Comparison of ENCODE assay signal across 1 cellular context in the genomic region with DNA sequence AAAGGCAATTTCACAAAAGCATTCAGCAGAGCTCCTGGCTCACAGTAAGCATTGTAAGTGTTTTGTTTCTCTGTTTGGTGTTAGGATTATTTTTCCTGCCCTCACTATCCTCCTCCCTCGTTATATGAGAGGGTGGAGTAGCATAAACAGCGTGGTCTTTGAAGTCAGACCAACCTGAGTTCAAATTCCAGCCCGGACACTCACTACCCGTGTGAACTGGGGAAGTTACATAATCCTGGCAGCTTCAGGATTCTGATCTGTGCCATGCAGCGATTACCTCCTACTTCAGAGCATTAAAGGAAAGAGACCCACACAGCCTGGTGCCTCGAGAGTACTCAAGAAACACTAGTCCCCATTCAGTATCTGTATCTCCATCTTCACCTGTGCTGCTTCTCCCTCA.
TF ChIP-seq lines count a peak whose summit lies in the region.

No MANE protein-coding gene starts in this region.

TF ChIP-seq in HepG2, 621 proteins besides CTCF, POLR2A, EP300 and RAD21 (continued from another document and continues in another):
- peak; percentile 94 for TF ChIP-seq TEF (CRISPR knock-in tag; IDR thresholded peaks at IDR 0.05)
- TF ChIP-seq SALL2 (CRISPR knock-in tag; IDR thresholded peaks at IDR 0.05): no peak
- TF ChIP-seq, protein P1, sequence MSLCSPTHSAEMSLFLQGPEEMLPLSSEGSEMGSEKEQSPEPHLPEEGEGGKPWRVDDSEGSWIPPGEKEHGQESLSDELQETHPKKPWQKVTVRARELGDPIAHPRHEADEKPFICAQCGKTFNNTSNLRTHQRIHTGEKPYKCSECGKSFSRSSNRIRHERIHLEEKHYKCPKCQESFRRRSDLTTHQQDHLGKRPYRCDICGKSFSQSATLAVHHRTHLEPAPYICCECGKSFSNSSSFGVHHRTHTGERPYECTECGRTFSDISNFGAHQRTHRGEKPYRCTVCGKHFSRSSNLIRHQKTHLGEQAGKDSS (CRISPR knock-in tag; IDR thresholded peaks at IDR 0.05; ENCODE audit: borderline replicate concordance, low read depth): no peak
- no peak for TF ChIP-seq ZNF749 (CRISPR knock-in tag; IDR thresholded peaks at IDR 0.05; ENCODE audit: borderline replicate concordance)
- no peak for TF ChIP-seq GATA4 (IDR thresholded peaks at IDR 0.05; ENCODE audit: borderline replicate concordance, low read depth)
- TF ChIP-seq ZNF33A (CRISPR knock-in tag; IDR thresholded peaks at IDR 0.05; ENCODE audit: borderline replicate concordance): no peak
- TF ChIP-seq ZSCAN30 (CRISPR knock-in tag; IDR thresholded peaks at IDR 0.05): no peak
- TF ChIP-seq TFDP2 (CRISPR knock-in tag; IDR thresholded peaks at IDR 0.05): no peak
- no peak; the same call in 1 of the 2 replicates for TF ChIP-seq ZNF710 (CRISPR knock-in tag; IDR thresholded peaks at IDR 0.05; ENCODE audit: borderline replicate concordance)
- no peak for TF ChIP-seq ATF6 (CRISPR knock-in tag; conservative IDR thresholded peaks at IDR 0.05)
- TF ChIP-seq FOXC1 (CRISPR knock-in tag; IDR thresholded peaks at IDR 0.05; ENCODE audit: borderline replicate concordance): no peak
- no peak for TF ChIP-seq NR3C1 (CRISPR knock-in tag; IDR thresholded peaks at IDR 0.05)
- TF ChIP-seq ZNF605 (CRISPR knock-in tag; IDR thresholded peaks at IDR 0.05): no peak
- TF ChIP-seq ZNF24 (IDR thresholded peaks at IDR 0.05): no peak
- TF ChIP-seq ZNF292 (CRISPR knock-in tag; IDR thresholded peaks at IDR 0.05; ENCODE audit: borderline replicate concordance, low read depth): peak; percentile 75; the same call in 1 of the 2 replicates
- no peak for TF ChIP-seq ZC3H4 (CRISPR knock-in tag; IDR thresholded peaks at IDR 0.05; ENCODE audit: borderline replicate concordance)
- TF ChIP-seq MBD4 (IDR thresholded peaks at IDR 0.05; ENCODE audit: borderline replicate concordance, low read length): no peak
- no peak for TF ChIP-seq POLR2AphosphoS2 (IDR thresholded peaks at IDR 0.05; ENCODE audit: low read depth, low read length)
- TF ChIP-seq ZMYM4 (CRISPR knock-in tag; IDR thresholded peaks at IDR 0.05): peak; percentile 66
- TF ChIP-seq ISL2 (CRISPR knock-in tag; IDR thresholded peaks at IDR 0.05): peak; percentile 58; the same call in 1 of the 2 replicates
- no peak for TF ChIP-seq LCORL (IDR thresholded peaks at IDR 0.05)
- TF ChIP-seq LCORL (CRISPR knock-in tag; IDR thresholded peaks at IDR 0.05): no peak
- no peak for TF ChIP-seq DNMT3B (CRISPR knock-in tag; conservative IDR thresholded peaks at IDR 0.05)
- no peak for TF ChIP-seq AHR (CRISPR knock-in tag; IDR thresholded peaks at IDR 0.05)
- TF ChIP-seq HNF4G (IDR thresholded peaks at IDR 0.05; ENCODE audit: borderline replicate concordance, low read depth, low read length): peak; percentile 84
- TF ChIP-seq HNF4G (CRISPR knock-in tag; IDR thresholded peaks at IDR 0.05; ENCODE audit: borderline replicate concordance, low read depth): peak; percentile 85; the same call in 1 of the 2 replicates
- no peak for TF ChIP-seq ATF7-NPFF (CRISPR knock-in tag; IDR thresholded peaks at IDR 0.05; ENCODE audit: low read depth)
- peak; percentile 66; the same call in 1 of the 2 replicates for TF ChIP-seq THRA (CRISPR knock-in tag; IDR thresholded peaks at IDR 0.05; ENCODE audit: borderline replicate concordance)
- TF ChIP-seq, protein P2, sequence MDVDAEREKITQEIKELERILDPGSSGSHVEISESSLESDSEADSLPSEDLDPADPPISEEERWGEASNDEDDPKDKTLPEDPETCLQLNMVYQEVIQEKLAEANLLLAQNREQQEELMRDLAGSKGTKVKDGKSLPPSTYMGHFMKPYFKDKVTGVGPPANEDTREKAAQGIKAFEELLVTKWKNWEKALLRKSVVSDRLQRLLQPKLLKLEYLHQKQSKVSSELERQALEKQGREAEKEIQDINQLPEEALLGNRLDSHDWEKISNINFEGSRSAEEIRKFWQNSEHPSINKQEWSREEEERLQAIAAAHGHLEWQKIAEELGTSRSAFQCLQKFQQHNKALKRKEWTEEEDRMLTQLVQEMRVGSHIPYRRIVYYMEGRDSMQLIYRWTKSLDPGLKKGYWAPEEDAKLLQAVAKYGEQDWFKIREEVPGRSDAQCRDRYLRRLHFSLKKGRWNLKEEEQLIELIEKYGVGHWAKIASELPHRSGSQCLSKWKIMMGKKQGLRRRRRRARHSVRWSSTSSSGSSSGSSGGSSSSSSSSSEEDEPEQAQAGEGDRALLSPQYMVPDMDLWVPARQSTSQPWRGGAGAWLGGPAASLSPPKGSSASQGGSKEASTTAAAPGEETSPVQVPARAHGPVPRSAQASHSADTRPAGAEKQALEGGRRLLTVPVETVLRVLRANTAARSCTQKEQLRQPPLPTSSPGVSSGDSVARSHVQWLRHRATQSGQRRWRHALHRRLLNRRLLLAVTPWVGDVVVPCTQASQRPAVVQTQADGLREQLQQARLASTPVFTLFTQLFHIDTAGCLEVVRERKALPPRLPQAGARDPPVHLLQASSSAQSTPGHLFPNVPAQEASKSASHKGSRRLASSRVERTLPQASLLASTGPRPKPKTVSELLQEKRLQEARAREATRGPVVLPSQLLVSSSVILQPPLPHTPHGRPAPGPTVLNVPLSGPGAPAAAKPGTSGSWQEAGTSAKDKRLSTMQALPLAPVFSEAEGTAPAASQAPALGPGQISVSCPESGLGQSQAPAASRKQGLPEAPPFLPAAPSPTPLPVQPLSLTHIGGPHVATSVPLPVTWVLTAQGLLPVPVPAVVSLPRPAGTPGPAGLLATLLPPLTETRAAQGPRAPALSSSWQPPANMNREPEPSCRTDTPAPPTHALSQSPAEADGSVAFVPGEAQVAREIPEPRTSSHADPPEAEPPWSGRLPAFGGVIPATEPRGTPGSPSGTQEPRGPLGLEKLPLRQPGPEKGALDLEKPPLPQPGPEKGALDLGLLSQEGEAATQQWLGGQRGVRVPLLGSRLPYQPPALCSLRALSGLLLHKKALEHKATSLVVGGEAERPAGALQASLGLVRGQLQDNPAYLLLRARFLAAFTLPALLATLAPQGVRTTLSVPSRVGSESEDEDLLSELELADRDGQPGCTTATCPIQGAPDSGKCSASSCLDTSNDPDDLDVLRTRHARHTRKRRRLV (CRISPR knock-in tag; IDR thresholded peaks at IDR 0.05): no peak
- TF ChIP-seq XBP1 (CRISPR knock-in tag; IDR thresholded peaks at IDR 0.05): no peak
- TF ChIP-seq RBFOX2 (IDR thresholded peaks at IDR 0.05; ENCODE audit: low read depth, low read length): no peak
- no peak for TF ChIP-seq ATM (IDR thresholded peaks at IDR 0.05; ENCODE audit: borderline replicate concordance)
- no peak for TF ChIP-seq U2AF2 (IDR thresholded peaks at IDR 0.05; ENCODE audit: low read depth, low read length)
- TF ChIP-seq, protein P3, sequence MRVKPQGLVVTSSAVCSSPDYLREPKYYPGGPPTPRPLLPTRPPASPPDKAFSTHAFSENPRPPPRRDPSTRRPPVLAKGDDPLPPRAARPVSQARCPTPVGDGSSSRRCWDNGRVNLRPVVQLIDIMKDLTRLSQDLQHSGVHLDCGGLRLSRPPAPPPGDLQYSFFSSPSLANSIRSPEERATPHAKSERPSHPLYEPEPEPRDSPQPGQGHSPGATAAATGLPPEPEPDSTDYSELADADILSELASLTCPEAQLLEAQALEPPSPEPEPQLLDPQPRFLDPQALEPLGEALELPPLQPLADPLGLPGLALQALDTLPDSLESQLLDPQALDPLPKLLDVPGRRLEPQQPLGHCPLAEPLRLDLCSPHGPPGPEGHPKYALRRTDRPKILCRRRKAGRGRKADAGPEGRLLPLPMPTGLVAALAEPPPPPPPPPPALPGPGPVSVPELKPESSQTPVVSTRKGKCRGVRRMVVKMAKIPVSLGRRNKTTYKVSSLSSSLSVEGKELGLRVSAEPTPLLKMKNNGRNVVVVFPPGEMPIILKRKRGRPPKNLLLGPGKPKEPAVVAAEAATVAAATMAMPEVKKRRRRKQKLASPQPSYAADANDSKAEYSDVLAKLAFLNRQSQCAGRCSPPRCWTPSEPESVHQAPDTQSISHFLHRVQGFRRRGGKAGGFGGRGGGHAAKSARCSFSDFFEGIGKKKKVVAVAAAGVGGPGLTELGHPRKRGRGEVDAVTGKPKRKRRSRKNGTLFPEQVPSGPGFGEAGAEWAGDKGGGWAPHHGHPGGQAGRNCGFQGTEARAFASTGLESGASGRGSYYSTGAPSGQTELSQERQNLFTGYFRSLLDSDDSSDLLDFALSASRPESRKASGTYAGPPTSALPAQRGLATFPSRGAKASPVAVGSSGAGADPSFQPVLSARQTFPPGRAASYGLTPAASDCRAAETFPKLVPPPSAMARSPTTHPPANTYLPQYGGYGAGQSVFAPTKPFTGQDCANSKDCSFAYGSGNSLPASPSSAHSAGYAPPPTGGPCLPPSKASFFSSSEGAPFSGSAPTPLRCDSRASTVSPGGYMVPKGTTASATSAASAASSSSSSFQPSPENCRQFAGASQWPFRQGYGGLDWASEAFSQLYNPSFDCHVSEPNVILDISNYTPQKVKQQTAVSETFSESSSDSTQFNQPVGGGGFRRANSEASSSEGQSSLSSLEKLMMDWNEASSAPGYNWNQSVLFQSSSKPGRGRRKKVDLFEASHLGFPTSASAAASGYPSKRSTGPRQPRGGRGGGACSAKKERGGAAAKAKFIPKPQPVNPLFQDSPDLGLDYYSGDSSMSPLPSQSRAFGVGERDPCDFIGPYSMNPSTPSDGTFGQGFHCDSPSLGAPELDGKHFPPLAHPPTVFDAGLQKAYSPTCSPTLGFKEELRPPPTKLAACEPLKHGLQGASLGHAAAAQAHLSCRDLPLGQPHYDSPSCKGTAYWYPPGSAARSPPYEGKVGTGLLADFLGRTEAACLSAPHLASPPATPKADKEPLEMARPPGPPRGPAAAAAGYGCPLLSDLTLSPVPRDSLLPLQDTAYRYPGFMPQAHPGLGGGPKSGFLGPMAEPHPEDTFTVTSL (CRISPR knock-in tag; IDR thresholded peaks at IDR 0.05; ENCODE audit: borderline replicate concordance): peak; percentile 88; the same call in 1 of the 2 replicates
- TF ChIP-seq ZNF121 (CRISPR knock-in tag; IDR thresholded peaks at IDR 0.05): no peak
- peak; percentile 56; the same call in 1 of the 2 replicates for TF ChIP-seq REPIN1 (CRISPR knock-in tag; IDR thresholded peaks at IDR 0.05; ENCODE audit: borderline replicate concordance, low read depth)
- no peak for TF ChIP-seq CENPT (CRISPR knock-in tag; IDR thresholded peaks at IDR 0.05; ENCODE audit: low read depth)
- TF ChIP-seq CREB1 (IDR thresholded peaks at IDR 0.05): no peak
- peak; percentile 25; the same call in 1 of the 2 replicates for TF ChIP-seq CREB1 (CRISPR knock-in tag; IDR thresholded peaks at IDR 0.05)
- TF ChIP-seq SIX1 (CRISPR knock-in tag; IDR thresholded peaks at IDR 0.05; ENCODE audit: borderline replicate concordance): peak; percentile 70; the same call in 1 of the 2 replicates
- TF ChIP-seq ZC3H13 (CRISPR knock-in tag; IDR thresholded peaks at IDR 0.05): no peak
- no peak for TF ChIP-seq ZNF776 (CRISPR knock-in tag; IDR thresholded peaks at IDR 0.05)
- TF ChIP-seq ZNF446 (CRISPR knock-in tag; IDR thresholded peaks at IDR 0.05): no peak
- 0 out of 2 replicates have a peak, but pooled peaks have one; percentile 28 for TF ChIP-seq ZSCAN31 (CRISPR knock-in tag; IDR thresholded peaks at IDR 0.05; ENCODE audit: low read depth)
- peak; percentile 84 for TF ChIP-seq MED1 (CRISPR knock-in tag; IDR thresholded peaks at IDR 0.05)
- TF ChIP-seq ARNTL (CRISPR knock-in tag; IDR thresholded peaks at IDR 0.05): no peak
